In genomic region chr20:25211273-25211672, GRCh38 we compare ENCODE assay signal across 18 cellular contexts. TPM values are rescaled to one million over a fixed set of nuclear protein-coding genes. Genes with fewer than 3 reads are reported as not detected.
A peak's percentile ranks its signal among the peaks of the same experiment; 100 is the strongest.
DNase-seq lines count a peak whose midpoint lies in the region; ATAC-seq and TF ChIP-seq lines count a peak whose summit lies in the region.
"Had no signal": no experiment of that assay in that cellular context is flagged by ENCODE, and none has a peak within 500 bp of the region (broad histone marks: within the 10 kb centered on the region; RNA-seq: fewer than 3 reads in every experiment).

No MANE protein-coding gene starts in this region.

- H3K27ac ChIP-seq in CD4-positive, CD25-positive, alpha-beta regulatory T cell (ENCODE audit: insufficient read depth, low read length, poor library complexity, severe bottlenecking), result no peak overlapping the region
- no peak overlapping the region for H3K27ac ChIP-seq in PC-3 (ENCODE audit: low read length)
- H3K27ac ChIP-seq: A549 had no signal

- H3K36me3 ChIP-seq in CD4-positive, CD25-positive, alpha-beta regulatory T cell (ENCODE audit: control insufficient read depth, insufficient read depth, low read length), result peaks cover 47% of the 10 kb centered on the region
- peaks cover 52% of the 10 kb centered on the region for H3K36me3 ChIP-seq in PC-3 (ENCODE audit: low read depth, low read length)

- no peaks in the 10 kb centered on the region for H3F3A ChIP-seq in PC-3 (ENCODE audit: low read length, unreplicated experiment)

- TF ChIP-seq CTCF in PC-3 (conservative IDR thresholded peaks at IDR 0.05; ENCODE audit: low read depth, low read length), result no peak
- TF ChIP-seq CTCF in GM13977 (IDR thresholded peaks at IDR 0.05; ENCODE audit: extremely low read depth, insufficient read depth, missing control alignments), result no peak

- H3K9ac ChIP-seq in PC-3 (ENCODE audit: low read length), result no peak overlapping the region

- in situ Hi-C loops in GM13977 (cut with MboI; ENCODE audit: low pct_unique_long_range_greater_than_20kb, low sequenced_read_pairs, unreplicated experiment), result no loop called here

- ATAC-seq in CD4-positive, CD25-positive, alpha-beta regulatory T cell (ENCODE audit: low read depth in 2 of 2), result no peak
- ATAC-seq in PC-3 (no peak), GM21367 (IDR thresholded peaks at IDR 0.05; ENCODE audit: unreplicated experiment) (no peak)
- ATAC-seq: A549; CD8-positive, alpha-beta T cell had no signal

- H3K4me1 Mint-ChIP-seq in CD4-positive, CD25-positive, alpha-beta regulatory T cell, result peaks cover 0 to 6% (median 0%) of the 10 kb centered on the region in 4 donors

- intact Hi-C loops in PC-3 (cut with micrococcal nuclease), result no loop called here

- POLR2A ChIA-PET in PC-3 (lab: Charles Lee; ENCODE audit: unreplicated experiment), result no interaction called here

- no peak overlapping the region for H3K4me3 Mint-ChIP-seq in CD4-positive, CD25-positive, alpha-beta regulatory T cell
- H3K4me3 Mint-ChIP-seq: CD8-positive, alpha-beta T cell; HFFc6 had no signal

- no peaks in the 10 kb centered on the region for H3K4me1 ChIP-seq in CD4-positive, CD25-positive, alpha-beta regulatory T cell (ENCODE audit: control insufficient read depth, insufficient read depth, low read length, poor library complexity, severe bottlenecking)
- no peaks in the 10 kb centered on the region for H3K4me1 ChIP-seq in PC-3 (ENCODE audit: insufficient read depth, low read length)
- H3K4me1 ChIP-seq: Caco-2, HAP-1 had no signal

- H2AFZ ChIP-seq in PC-3 (ENCODE audit: low read length), result no peak overlapping the region

- no peaks in the 10 kb centered on the region for H3K9me3 Mint-ChIP-seq in CD4-positive, CD25-positive, alpha-beta regulatory T cell
- H3K9me3 Mint-ChIP-seq: CD8-positive, alpha-beta T cell; HFFc6 had no signal

- H3K79me2 ChIP-seq in PC-3 (ENCODE audit: low read length), result peaks cover 19% of the 10 kb centered on the region

- no peak for DNase-seq in CD4-positive, CD25-positive, alpha-beta regulatory T cell
- DNase-seq in PC-3 (no peak), mesenteric fat pad (ENCODE audit: low spot score) (peak; percentile 49), NOMO-1 (lab: John Stamatoyannopoulos, UW; ENCODE audit: unreplicated experiment in 2 of 2) (no peak), GM13977 (ENCODE audit: low spot score) (no peak)
- DNase-seq: 8988T; ACHN; AML-193; C1 segment of cervical spinal cord; Caco-2; CD8-positive, alpha-beta T cell; DMS153; DND-41; GOT3; HFFc6 had no signal

- CTCF ChIA-PET in PC-3 (lab: Charles Lee), result no interaction called here

- H3K9me2 ChIP-seq in PC-3 (replicated peaks; ENCODE audit: low read length), result no peaks in the 10 kb centered on the region

- no peak overlapping the region for H3K4me3 ChIP-seq in CD4-positive, CD25-positive, alpha-beta regulatory T cell (ENCODE audit: low read depth, low read length)
- no peak overlapping the region for H3K4me3 ChIP-seq in PC-3 (ENCODE audit: low read length)
- H3K4me3 ChIP-seq: A549, HAP-1 had no signal

- H3K4me2 ChIP-seq in PC-3 (ENCODE audit: low read length), result no peak overlapping the region
- H3K4me2 ChIP-seq: A549 had no signal

- no peaks in the 10 kb centered on the region for H3K27me3 Mint-ChIP-seq in CD4-positive, CD25-positive, alpha-beta regulatory T cell

- no peaks in the 10 kb centered on the region for H3K9me3 ChIP-seq in CD4-positive, CD25-positive, alpha-beta regulatory T cell (ENCODE audit: control insufficient read depth in 2 of 2, low read length in 2 of 2)
- H3K9me3 ChIP-seq in PC-3 (ENCODE audit: low read length), result no peaks in the 10 kb centered on the region
- H3K9me3 ChIP-seq: A549, Caco-2, HAP-1 had no signal

- H3K36me3 Mint-ChIP-seq in CD4-positive, CD25-positive, alpha-beta regulatory T cell, result peaks cover 17% of the 10 kb centered on the region

- H3K27ac Mint-ChIP-seq in CD4-positive, CD25-positive, alpha-beta regulatory T cell, result peak overlapping the region in 2 of 3 donors; percentile 55 to 56
- H3K27ac Mint-ChIP-seq: CD8-positive, alpha-beta T cell; HFFc6 had no signal

- TSS peak; percentile 10 for BruUV-seq in PC-3 (replicated peaks; lab: Mats Ljungman, UMichigan)

- H4K20me1 ChIP-seq in PC-3 (ENCODE audit: low read length), result no peaks in the 10 kb centered on the region

- no peaks in the 10 kb centered on the region for H3K27me3 ChIP-seq in CD4-positive, CD25-positive, alpha-beta regulatory T cell (ENCODE audit: control insufficient read depth, insufficient read depth, low read length)
- no peaks in the 10 kb centered on the region for H3K27me3 ChIP-seq in PC-3 (ENCODE audit: low read length)

RNA-seq across cellular contexts. Expression of gene ENTPD6, which starts 15.8 kb away (rescaled TPM):
- 68.0 TPM for total RNA-seq in CD4-positive, CD25-positive, alpha-beta regulatory T cell
- polyA plus RNA-seq in CD4-positive, CD25-positive, alpha-beta regulatory T cell, result 10 to 100 TPM; 27.2 to 36.5 (median 30.6) TPM
- total RNA-seq in PC-3 (2014; rRNA removed) (122 and 150 TPM in 2 replicates), mesenteric fat pad (54.3 TPM)

RNA-seq across cellular contexts. Expression of gene PYGB, which starts 36.6 kb away (rescaled TPM):
- total RNA-seq in CD4-positive, CD25-positive, alpha-beta regulatory T cell, result 37.2 TPM
- polyA plus RNA-seq in CD4-positive, CD25-positive, alpha-beta regulatory T cell, result 10 to 100 TPM; 45.3 to 64.6 (median 52.4) TPM
- total RNA-seq in PC-3 (2014; rRNA removed) (216 and 245 TPM in 2 replicates), mesenteric fat pad (121 TPM)
